ENCODE assay signal across 29 cellular contexts in genomic region chr4:166535865-166536264, GRCh38.
"Had no signal": no experiment of that assay in that cellular context is flagged by ENCODE, and none has a peak within 500 bp of the region (broad histone marks: within the 10 kb centered on the region; RNA-seq: fewer than 3 reads in every experiment).

No MANE protein-coding gene starts in this region.

- H3K36me3 Mint-ChIP-seq: activated naive CD8-positive, alpha-beta T cell treated with anti-CD3 and anti-CD28 coated beads for 36 hours; brain; immature natural killer cell; naive thymus-derived CD4-positive, alpha-beta T cell; stimulated activated naive B cell treated with anti-CD40 and anti-IgM and Interleukin-4, amounts not matched to agents 10 μg/mL and 1 μg/mL and 100 μg/mL, for 72 hours had no signal

- H2AFZ ChIP-seq: hepatocyte had no signal

- H3K36me3 ChIP-seq: adrenal gland, ascending aorta, cardiac muscle cell, gastroesophageal sphincter, right atrium auricular region, suprapubic skin, tibial artery had no signal

- ATAC-seq: activated CD4-positive, CD25-positive, alpha-beta regulatory T cell treated with anti-CD3 and anti-CD28 coated beads, Interleukin-2, amount 50 U/mL, for 24 hours; effector memory CD8-positive, alpha-beta T cell; gastroesophageal sphincter; naive thymus-derived CD4-positive, alpha-beta T cell; stimulated activated naive B cell treated with anti-CD40 and anti-IgM and Interleukin-4, amounts not matched to agents 10 μg/mL and 1 μg/mL and 100 μg/mL, for 72 hours had no signal

- H3K27me3 Mint-ChIP-seq: activated naive CD8-positive, alpha-beta T cell treated with anti-CD3 and anti-CD28 coated beads for 36 hours; brain; effector memory CD8-positive, alpha-beta T cell; naive thymus-derived CD4-positive, alpha-beta T cell; stimulated activated naive B cell treated with anti-CD40 and anti-IgM and Interleukin-4, amounts not matched to agents 10 μg/mL and 1 μg/mL and 100 μg/mL, for 72 hours had no signal

- H3K79me2 ChIP-seq: hepatocyte had no signal

- H3K4me3 ChIP-seq: adrenal gland, ascending aorta, cardiac muscle cell, gastroesophageal sphincter, hepatocyte, right atrium auricular region, smooth muscle cell, suprapubic skin, tibial artery had no signal

- H3K27ac ChIP-seq: adrenal gland, ascending aorta, cardiac muscle cell, gastroesophageal sphincter, hepatocyte, right atrium auricular region, suprapubic skin, tibial artery, VCaP had no signal

- DNase-seq: activated CD4-positive, alpha-beta T cell treated with anti-CD3 and anti-CD28 coated beads for 48 hours; activated CD4-positive, alpha-beta T cell treated with anti-CD3 and anti-CD28 coated beads, Interleukin-2, amount 50 U/mL, for 48 hours; activated CD8-positive, alpha-beta memory T cell treated with anti-CD3 and anti-CD28 coated beads for 24 hours; activated effector memory CD4-positive, alpha-beta T cell treated with Interleukin-2 at 50 U/mL for 16 hours; activated naive CD4-positive, alpha-beta T cell treated with anti-CD3 and anti-CD28 coated beads for 36 hours; activated naive CD8-positive, alpha-beta T cell treated with anti-CD3 and anti-CD28 coated beads for 36 hours; adrenal gland; cerebellar nuclear complex; cortex of kidney; effector memory CD8-positive, alpha-beta T cell; erythroblast; immature natural killer cell; midbrain; naive thymus-derived CD4-positive, alpha-beta T cell; stimulated activated CD4-positive, alpha-beta T cell treated with anti-CD3 and anti-CD28 coated beads, Interleukin-1b, Interleukin-23, amount 100 ng/mL, for 48 hours; stimulated activated naive B cell treated with anti-CD40 and anti-IgM and Interleukin-4, amounts not matched to agents 10 μg/mL and 1 μg/mL and 100 μg/mL, for 72 hours; T-helper 9 cell; tibial artery had no signal

- H3K27ac Mint-ChIP-seq: activated naive CD4-positive, alpha-beta T cell treated with anti-CD3 and anti-CD28 coated beads for 36 hours; activated naive CD8-positive, alpha-beta T cell treated with anti-CD3 and anti-CD28 coated beads for 36 hours; brain; effector memory CD8-positive, alpha-beta T cell; immature natural killer cell; naive thymus-derived CD4-positive, alpha-beta T cell; stimulated activated naive B cell treated with anti-CD40 and anti-IgM and Interleukin-4, amounts not matched to agents 10 μg/mL and 1 μg/mL and 100 μg/mL, for 72 hours had no signal

- H3K4me3 Mint-ChIP-seq: activated naive CD4-positive, alpha-beta T cell treated with anti-CD3 and anti-CD28 coated beads for 36 hours; activated naive CD8-positive, alpha-beta T cell treated with anti-CD3 and anti-CD28 coated beads for 36 hours; brain; effector memory CD8-positive, alpha-beta T cell; immature natural killer cell; naive thymus-derived CD4-positive, alpha-beta T cell; stimulated activated naive B cell treated with anti-CD40 and anti-IgM and Interleukin-4, amounts not matched to agents 10 μg/mL and 1 μg/mL and 100 μg/mL, for 72 hours had no signal

- H3K27me3 ChIP-seq: adrenal gland, ascending aorta, cardiac muscle cell, gastroesophageal sphincter, hepatocyte, right atrium auricular region, suprapubic skin, tibial artery had no signal

- H3K9me3 ChIP-seq: adrenal gland, ascending aorta, gastroesophageal sphincter, suprapubic skin, tibial artery had no signal

- H3K4me1 Mint-ChIP-seq: activated naive CD8-positive, alpha-beta T cell treated with anti-CD3 and anti-CD28 coated beads for 36 hours; brain; immature natural killer cell; naive thymus-derived CD4-positive, alpha-beta T cell; stimulated activated naive B cell treated with anti-CD40 and anti-IgM and Interleukin-4, amounts not matched to agents 10 μg/mL and 1 μg/mL and 100 μg/mL, for 72 hours had no signal

- H3K4me2 ChIP-seq: hepatocyte, smooth muscle cell had no signal

- FAIRE-seq: TTC549 had no signal

- H3K9me3 Mint-ChIP-seq: activated naive CD8-positive, alpha-beta T cell treated with anti-CD3 and anti-CD28 coated beads for 36 hours had no signal

- H3K4me1 ChIP-seq: adrenal gland, ascending aorta, gastroesophageal sphincter, right atrium auricular region, suprapubic skin, tibial artery had no signal
